Comparison of ENCODE assay signal across 8 cellular contexts in the genomic region with DNA sequence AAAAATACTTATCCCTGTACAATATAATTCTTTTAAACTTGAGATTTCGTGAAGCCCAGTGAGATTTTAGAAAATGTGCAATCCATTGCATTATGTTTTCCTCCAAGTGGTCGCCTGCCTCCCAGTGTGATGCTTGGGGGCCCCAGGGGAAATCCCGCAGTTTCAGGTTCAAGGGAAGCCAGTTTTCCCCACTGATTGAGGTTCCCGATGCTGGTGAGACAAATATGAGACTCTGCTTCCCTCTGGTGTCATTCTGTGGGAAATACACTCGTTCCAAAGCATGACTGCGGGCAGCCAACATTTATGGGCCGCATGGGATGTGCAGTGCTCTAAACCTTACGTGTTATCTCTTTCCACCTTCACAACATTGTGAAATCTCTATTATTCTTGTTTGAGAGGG.
A peak's percentile ranks its signal among the peaks of the same experiment; 100 is the strongest.
DNase-seq lines count a peak whose midpoint lies in the region; ATAC-seq, FAIRE-seq and TF ChIP-seq lines count a peak whose summit lies in the region.

No MANE protein-coding gene starts in this region.

- TF ChIP-seq POLR2A in GM12892 (IDR thresholded peaks at IDR 0.05; ENCODE audit: low read depth, low read length), result no peak

- no peaks in the 10 kb centered on the region for H3K79me2 ChIP-seq in osteoblast (ENCODE audit: insufficient read depth, low read length)

- FAIRE-seq in GM12892 (lab: Jason Lieb, UNC), result peak; percentile 92

- ATAC-seq in GM19452 (IDR thresholded peaks at IDR 0.05; ENCODE audit: unreplicated experiment), result no peak
- no peak for ATAC-seq in GM19397 (IDR thresholded peaks at IDR 0.05; ENCODE audit: unreplicated experiment)

- no peak overlapping the region for H3K4me2 ChIP-seq in osteoblast (ENCODE audit: insufficient read depth, low read length)

- no peaks in the 10 kb centered on the region for H3K36me3 ChIP-seq in osteoblast (ENCODE audit: insufficient read depth, low read length)

- no peaks in the 10 kb centered on the region for H3K9me3 ChIP-seq in osteoblast (ENCODE audit: low read depth, low read length)

- TF ChIP-seq CTCF in fibroblast of the aortic adventitia (IDR thresholded peaks at IDR 0.05; ENCODE audit: insufficient read depth, low read length), result peak; percentile 73
- peak; percentile 68 for TF ChIP-seq CTCF in osteoblast (IDR thresholded peaks at IDR 0.05; ENCODE audit: extremely low read depth, low read depth, low read length)

- DNase-seq in Ammon's horn (ENCODE audit: low spot score) (peak; percentile 76), GM12892 (ENCODE audit: insufficient read length) (peak; percentile 31), NCI-H748 (lab: John Stamatoyannopoulos, UW; ENCODE audit: unreplicated experiment) (peak; percentile 49), fibroblast of the aortic adventitia (ENCODE audit: low read depth) (peak; percentile 57), osteoblast (ENCODE audit: insufficient read length, low spot score, missing footprints) (peak; percentile 90)
- DNase-seq in activated T-cell treated with anti-CD3 and anti-CD28 coated beads, Interleukin-2, amount 50 U/mL, for 1 hour, result peak; percentile 31

- H3K4me1 ChIP-seq in osteoblast (ENCODE audit: insufficient read depth, low read length), result no peaks in the 10 kb centered on the region

- H2AFZ ChIP-seq in osteoblast (ENCODE audit: low read length), result no peak overlapping the region

- H3K4me3 ChIP-seq in fibroblast of the aortic adventitia (ENCODE audit: low read depth, low read length) (no peak overlapping the region), osteoblast (ENCODE audit: insufficient read depth, low read length) (no peak overlapping the region)

- H3K27ac ChIP-seq in osteoblast (ENCODE audit: low read depth, low read length), result no peak overlapping the region

- H3K27me3 ChIP-seq in osteoblast (ENCODE audit: insufficient read depth, low read length), result no peaks in the 10 kb centered on the region

- H4K20me1 ChIP-seq in osteoblast (ENCODE audit: insufficient read depth, low read length), result no peaks in the 10 kb centered on the region

Comparison
In these comparisons a context has a peak if more than half of its experiments do, and no peak if none do; other contexts are left out.
1. DNase-seq: peak in every context shown above with its lines; median percentile 90 in osteoblast; 76 in Ammon's horn; 57 in fibroblast of the aortic adventitia; 49 in NCI-H748; 31 in GM12892; 31 in activated T-cell treated with anti-CD3 and anti-CD28 coated beads, Interleukin-2, amount 50 U/mL, for 1 hour.